30 cellular contexts compared by ENCODE assay signal in genomic region chr3:160806094-160806493, GRCh38. TPM values are rescaled to one million over a fixed set of nuclear protein-coding genes. Genes with fewer than 3 reads are reported as not detected.
A peak's percentile ranks its signal among the peaks of the same experiment; 100 is the strongest.
DNase-seq lines count a peak whose midpoint lies in the region; ATAC-seq lines count a peak whose summit lies in the region.
"Had no signal": no experiment of that assay in that cellular context is flagged by ENCODE, and none has a peak within 500 bp of the region (broad histone marks: within the 10 kb centered on the region; RNA-seq: fewer than 3 reads in every experiment).

No MANE protein-coding gene starts in this region.

- peak overlapping the region; percentile 36 for H3K27ac ChIP-seq in right cardiac atrium (ENCODE audit: low read length)

- H3K9me3 ChIP-seq in right cardiac atrium (ENCODE audit: control insufficient read depth, low read length) (no peaks in the 10 kb centered on the region), T-helper 17 cell (ENCODE audit: control insufficient read depth, low read length, poor library complexity, severe bottlenecking) (no peaks in the 10 kb centered on the region)
- H3K9me3 ChIP-seq: adrenal gland, esophagus squamous epithelium, transverse colon had no signal

- intact Hi-C loops in right cardiac atrium (cut with DNase I), result loop anchor here in 1 of 4 donors (5.0 kb wide), 1 partner anchor 49 kb away; the partner anchor contains the start of gene PPM1L
- intact Hi-C loops in left cardiac atrium (cut with DNase I), result loop anchor here in 1 of 2 donors (5.0 kb wide), 1 partner anchor 66 kb away; no protein-coding TSS in a partner anchor
- intact Hi-C loops in left colon (cut with DNase I, micrococcal nuclease), result no loop called here

- DNase-seq in right cardiac atrium (no peak), left cardiac atrium (no peak), T-helper 17 cell (no peak), left colon (no peak)
- DNase-seq: ACHN; activated CD4-positive, alpha-beta T cell treated with anti-CD3 and anti-CD28 coated beads for 48 hours; activated naive CD4-positive, alpha-beta T cell treated with anti-CD3 and anti-CD28 coated beads, Interleukin-2, amount 10 ng/mL, durations not matched to agents 7 days and 5 days; adrenal gland; CD8-positive, alpha-beta memory T cell; cerebellar nuclear complex; EL; esophagus squamous epithelium; H9; hypothalamus; NCI-H1694; NCI-H2171 treated with DMSO at 0.1 percent for 48 hours; NCI-H524; SHP77 treated with DMSO at 0.1 percent for 48 hours; stimulated activated CD4-positive, alpha-beta T cell treated with anti-CD3 and anti-CD28 coated beads, Interleukin-4, amount 100 ng/mL, for 1 hour; T1000; transverse colon had no signal

- peaks cover 5% of the 10 kb centered on the region for H3K36me3 Mint-ChIP-seq in T-helper 17 cell (ENCODE audit: low read depth)
- H3K36me3 Mint-ChIP-seq: activated naive CD4-positive, alpha-beta T cell treated with anti-CD3 and anti-CD28 coated beads, Interleukin-2, amount 10 ng/mL, durations not matched to agents 7 days and 5 days; CD8-positive, alpha-beta memory T cell had no signal

- peaks cover 18% of the 10 kb centered on the region for H3K4me1 ChIP-seq in right cardiac atrium (ENCODE audit: control insufficient read depth, insufficient read depth, low read length)

- H3K27me3 ChIP-seq in right cardiac atrium (ENCODE audit: control insufficient read depth, insufficient read depth), result no peaks in the 10 kb centered on the region
- H3K27me3 ChIP-seq: adrenal gland, esophagus squamous epithelium, transverse colon had no signal

- peaks cover 13% of the 10 kb centered on the region for H3K27me3 Mint-ChIP-seq in T-helper 17 cell
- H3K27me3 Mint-ChIP-seq: activated T-helper 17 cell treated with anti-CD3 and anti-CD28 coated beads, Interleukin-2, amount 50 U/mL, for 72 hours had no signal

- no peak overlapping the region for H3K4me3 Mint-ChIP-seq in T-helper 17 cell
- H3K4me3 Mint-ChIP-seq: activated naive CD4-positive, alpha-beta T cell treated with anti-CD3 and anti-CD28 coated beads, Interleukin-2, amount 10 ng/mL, durations not matched to agents 7 days and 5 days; activated T-helper 17 cell treated with anti-CD3 and anti-CD28 coated beads, Interleukin-2, amount 50 U/mL, for 72 hours; CD8-positive, alpha-beta memory T cell; H9 had no signal

- H3K27ac Mint-ChIP-seq in T-helper 17 cell, result peak overlapping the region; percentile 22
- H3K27ac Mint-ChIP-seq: activated naive CD4-positive, alpha-beta T cell treated with anti-CD3 and anti-CD28 coated beads, Interleukin-2, amount 10 ng/mL, durations not matched to agents 7 days and 5 days; activated T-helper 17 cell treated with anti-CD3 and anti-CD28 coated beads, Interleukin-2, amount 50 U/mL, for 72 hours; CD8-positive, alpha-beta memory T cell had no signal

- peaks cover 11% of the 10 kb centered on the region for H3K4me1 Mint-ChIP-seq in T-helper 17 cell

- H3K4me3 ChIP-seq in right cardiac atrium (ENCODE audit: low read length), result no peak overlapping the region
- H3K4me3 ChIP-seq: adrenal gland, esophagus squamous epithelium, GM12878, transverse colon had no signal

- ATAC-seq in right cardiac atrium (no peak), left cardiac atrium (no peak), T-helper 17 cell (no peak), left colon (peak; percentile 54), GM19455 (IDR thresholded peaks at IDR 0.05; ENCODE audit: unreplicated experiment) (no peak), HG03442 (IDR thresholded peaks at IDR 0.05; ENCODE audit: unreplicated experiment) (no peak), GM21515 (IDR thresholded peaks at IDR 0.05; ENCODE audit: unreplicated experiment) (no peak), HG02938 (IDR thresholded peaks at IDR 0.05; ENCODE audit: unreplicated experiment) (no peak)
- ATAC-seq: activated T-helper 17 cell treated with anti-CD3 and anti-CD28 coated beads, Interleukin-2, amount 50 U/mL, for 72 hours; GM12878; HepG2; left lobe of liver; sciatic nerve had no signal

RNA-seq across cellular contexts. Expression of gene PPM1L, which starts 50.1 kb away (rescaled TPM):
- total RNA-seq in right cardiac atrium (10 to 100 TPM; 23.4 to 31.7 (median 27.2) TPM), left cardiac atrium (10 to 100 TPM; 30.2 to 39.0 TPM), T-helper 17 cell (10 to 100 TPM in 1 of 2 donors, 1 to 10 TPM in 1; 3.5 to 14.6 TPM), left colon (10 to 100 TPM; 16.9 to 20.4 TPM)
- polyA plus RNA-seq in right cardiac atrium, result 6.1 TPM
